In genomic region chr14:105627701-105628100, GRCh38 we compare ENCODE assay signal across 15 cellular contexts.
A peak's percentile ranks its signal among the peaks of the same experiment; 100 is the strongest.
DNase-seq lines count a peak whose midpoint lies in the region; TF ChIP-seq lines count a peak whose summit lies in the region.
"Had no signal": no experiment of that assay in that cellular context is flagged by ENCODE, and none has a peak within 500 bp of the region (broad histone marks: within the 10 kb centered on the region; RNA-seq: fewer than 3 reads in every experiment).

No MANE protein-coding gene starts in this region.

- H3K4me3 Mint-ChIP-seq in activated CD4-positive, alpha-beta T cell treated with anti-CD3 and anti-CD28 coated beads, Interleukin-2, amount 10 ng/mL, durations not matched to agents 24 days and 14 days = no peak overlapping the region
- H3K4me3 Mint-ChIP-seq in type B pancreatic cell = no peak overlapping the region
- H3K4me3 Mint-ChIP-seq: CD8-positive, alpha-beta memory T cell had no signal

- no peaks in the 10 kb centered on the region for H3K27me3 ChIP-seq in SU-DHL-6 (ENCODE audit: low read length)
- no peaks in the 10 kb centered on the region for H3K27me3 ChIP-seq in osteoblast (ENCODE audit: insufficient read depth, low read length)
- H3K27me3 ChIP-seq: BLaER1 had no signal

- no peaks in the 10 kb centered on the region for H4K20me1 ChIP-seq in SU-DHL-6 (ENCODE audit: low read depth, low read length)
- H4K20me1 ChIP-seq in osteoblast (ENCODE audit: insufficient read depth, low read length) = no peaks in the 10 kb centered on the region
- H4K20me1 ChIP-seq: BLaER1 had no signal

- no peak overlapping the region for H3K27ac Mint-ChIP-seq in activated CD4-positive, alpha-beta T cell treated with anti-CD3 and anti-CD28 coated beads, Interleukin-2, amount 10 ng/mL, durations not matched to agents 24 days and 14 days
- H3K27ac Mint-ChIP-seq in type B pancreatic cell = no peak overlapping the region
- H3K27ac Mint-ChIP-seq: CD8-positive, alpha-beta memory T cell; IgD-negative memory B cell had no signal

- H3K9me3 Mint-ChIP-seq in activated CD4-positive, alpha-beta T cell treated with anti-CD3 and anti-CD28 coated beads, Interleukin-2, amount 10 ng/mL, durations not matched to agents 24 days and 14 days = no peaks in the 10 kb centered on the region
- H3K9me3 Mint-ChIP-seq in type B pancreatic cell = peaks cover 6% of the 10 kb centered on the region

- DNase-seq in activated effector memory CD4-positive, alpha-beta T cell treated with anti-CD3 and anti-CD28 coated beads, Interleukin-2, amount 50 U/mL, for 16 hours = peak; percentile 53
- no peak for DNase-seq in activated effector memory CD4-positive, alpha-beta T cell treated with Interleukin-2 at 50 U/mL for 16 hours
- DNase-seq in osteoblast (ENCODE audit: insufficient read length, low spot score, missing footprints) (peak; percentile 48), glomerular visceral epithelial cell (ENCODE audit: extremely low spot score) (no peak), type B pancreatic cell (ENCODE audit: extremely low spot score, unreplicated experiment) (no peak)
- DNase-seq in activated CD4-positive, alpha-beta T cell treated with anti-CD3 and anti-CD28 coated beads, Interleukin-2, amount 10 ng/mL, durations not matched to agents 24 days and 14 days = no peak
- DNase-seq: 8988T; AML-193; Caco-2; CD8-positive, alpha-beta memory T cell; GM23248 had no signal

- H3K27me3 Mint-ChIP-seq in activated CD4-positive, alpha-beta T cell treated with anti-CD3 and anti-CD28 coated beads, Interleukin-2, amount 10 ng/mL, durations not matched to agents 24 days and 14 days = no peaks in the 10 kb centered on the region
- H3K27me3 Mint-ChIP-seq in type B pancreatic cell = no peaks in the 10 kb centered on the region

- TF ChIP-seq CTCF in SU-DHL-6 (IDR thresholded peaks at IDR 0.05; ENCODE audit: insufficient read depth, low read length, poor library complexity, severe bottlenecking) (no peak), osteoblast (IDR thresholded peaks at IDR 0.05; ENCODE audit: extremely low read depth, low read depth, low read length) (no peak), type B pancreatic cell (conservative IDR thresholded peaks at IDR 0.05) (no peak)

- no peaks in the 10 kb centered on the region for H3K9me2 ChIP-seq in SU-DHL-6 (replicated peaks; ENCODE audit: insufficient read depth, low read length)

- H2AFZ ChIP-seq in SU-DHL-6 (ENCODE audit: low read depth, low read length, severe bottlenecking) = no peak overlapping the region
- no peak overlapping the region for H2AFZ ChIP-seq in osteoblast (ENCODE audit: low read length)
- H2AFZ ChIP-seq: GM23248 had no signal

- 0 out of 2 replicates have a peak overlapping the region, but pooled peaks have one; percentile 49 for H3K9ac ChIP-seq in SU-DHL-6 (ENCODE audit: low read length)
- H3K9ac ChIP-seq: BLaER1, GM23248 had no signal

- no peak overlapping the region for H3K4me3 ChIP-seq in SU-DHL-6 (ENCODE audit: insufficient read depth, low read length, poor library complexity, severe bottlenecking)
- H3K4me3 ChIP-seq in osteoblast (ENCODE audit: insufficient read depth, low read length) = no peak overlapping the region
- H3K4me3 ChIP-seq: BLaER1, GM12878, GM23248 had no signal

- no peak overlapping the region for H3K27ac ChIP-seq in SU-DHL-6 (ENCODE audit: low read depth, low read length)
- no peak overlapping the region for H3K27ac ChIP-seq in osteoblast (ENCODE audit: low read depth, low read length)
- H3K27ac ChIP-seq: BLaER1, GM23248 had no signal

- H3K9me3 ChIP-seq in SU-DHL-6 (ENCODE audit: insufficient read depth, low read length) (0 out of 2 replicates have a peak, but pooled peaks cover 6% of the 10 kb centered on the region), osteoblast (ENCODE audit: low read depth, low read length) (no peaks in the 10 kb centered on the region)

- H3F3A ChIP-seq in SU-DHL-6 (ENCODE audit: insufficient read depth) = no peaks in the 10 kb centered on the region

- H3K4me2 ChIP-seq in SU-DHL-6 (ENCODE audit: low read depth, low read length, poor library complexity, severe bottlenecking) (no peak overlapping the region), osteoblast (ENCODE audit: insufficient read depth, low read length) (no peak overlapping the region)
- H3K4me2 ChIP-seq: BLaER1 had no signal

- intact Hi-C loops in activated CD4-positive, alpha-beta T cell treated with anti-CD3 and anti-CD28 coated beads, Interleukin-2, amount 10 ng/mL, durations not matched to agents 24 days and 14 days (cut with micrococcal nuclease) = no loop called here

- H3K36me3 Mint-ChIP-seq in activated CD4-positive, alpha-beta T cell treated with anti-CD3 and anti-CD28 coated beads, Interleukin-2, amount 10 ng/mL, durations not matched to agents 24 days and 14 days (ENCODE audit: low read depth) = no peaks in the 10 kb centered on the region
- H3K36me3 Mint-ChIP-seq in type B pancreatic cell = peaks cover 4% of the 10 kb centered on the region
- H3K36me3 Mint-ChIP-seq: IgD-negative memory B cell had no signal

- H3K79me2 ChIP-seq in SU-DHL-6 (ENCODE audit: insufficient read depth, low read length) (no peaks in the 10 kb centered on the region), osteoblast (ENCODE audit: insufficient read depth, low read length) (no peaks in the 10 kb centered on the region)

- no peaks in the 10 kb centered on the region for H3K4me1 Mint-ChIP-seq in activated CD4-positive, alpha-beta T cell treated with anti-CD3 and anti-CD28 coated beads, Interleukin-2, amount 10 ng/mL, durations not matched to agents 24 days and 14 days
- H3K4me1 Mint-ChIP-seq in type B pancreatic cell (ENCODE audit: unreplicated experiment) = no peaks in the 10 kb centered on the region
- H3K4me1 Mint-ChIP-seq: CD8-positive, alpha-beta memory T cell had no signal

- no peaks in the 10 kb centered on the region for H3K36me3 ChIP-seq in SU-DHL-6 (ENCODE audit: low read length)
- no peaks in the 10 kb centered on the region for H3K36me3 ChIP-seq in osteoblast (ENCODE audit: insufficient read depth, low read length)
- H3K36me3 ChIP-seq: BLaER1 had no signal

- no peaks in the 10 kb centered on the region for H3K4me1 ChIP-seq in osteoblast (ENCODE audit: insufficient read depth, low read length)
- H3K4me1 ChIP-seq: Caco-2 had no signal

Comparison
In these comparisons a context has a peak if more than half of its experiments do, and no peak if none do; other contexts are left out.
1. DNase-seq: peak in activated effector memory CD4-positive, alpha-beta T cell treated with anti-CD3 and anti-CD28 coated beads, Interleukin-2, amount 50 U/mL, for 16 hours (single experiment) and osteoblast (single experiment); none in activated effector memory CD4-positive, alpha-beta T cell treated with Interleukin-2 at 50 U/mL for 16 hours (single experiment), glomerular visceral epithelial cell (single experiment), activated CD4-positive, alpha-beta T cell treated with anti-CD3 and anti-CD28 coated beads, Interleukin-2, amount 10 ng/mL, durations not matched to agents 24 days and 14 days (single experiment) and type B pancreatic cell (single experiment).